Comparison of ENCODE assay signal across 9 cellular contexts in genomic region chr12:47270782-47271664, GRCh38.
DNase-seq lines count a peak whose midpoint lies in the region; ATAC-seq and TF ChIP-seq lines count a peak whose summit lies in the region.
"Had no signal": no experiment of that assay in that cellular context is flagged by ENCODE, and none has a peak within 500 bp of the region (broad histone marks: within the 10 kb centered on the region; RNA-seq: fewer than 3 reads in every experiment).

No MANE protein-coding gene starts in this region.

- intact Hi-C loops in heart right ventricle (cut with DNase I), result no loop called here

- peak overlapping the region; percentile 12 for H3K27ac Mint-ChIP-seq in nephron progenitor cell
- peak overlapping the region in 1 of 6 donors; percentile 54 for H3K27ac Mint-ChIP-seq in immature natural killer cell

- in situ Hi-C loops in astrocyte of the spinal cord (cut with HindIII; ENCODE audit: low sequenced_read_pairs), result no loop called here

- ATAC-seq in heart right ventricle (no peak), GM18505 (IDR thresholded peaks at IDR 0.05; ENCODE audit: unreplicated experiment) (no peak), GM18502 (IDR thresholded peaks at IDR 0.05; ENCODE audit: poor library complexity, unreplicated experiment) (no peak)

- H3K27me3 ChIP-seq in heart right ventricle, result peaks cover 0 to 16% (median 0%) of the 10 kb centered on the region in 7 donors
- H3K27me3 ChIP-seq: neutrophil had no signal

- H3K27ac ChIP-seq in heart right ventricle, result no peak overlapping the region
- H3K27ac ChIP-seq: neutrophil had no signal

- H3K4me3 ChIP-seq in astrocyte of the spinal cord (ENCODE audit: low read depth, low read length), result no peak overlapping the region
- H3K4me3 ChIP-seq in heart right ventricle, result no peak overlapping the region

- no peak overlapping the region for H3K4me3 Mint-ChIP-seq in nephron progenitor cell
- no peak overlapping the region for H3K4me3 Mint-ChIP-seq in immature natural killer cell

- H3K9me3 Mint-ChIP-seq in nephron progenitor cell (peaks cover 12% of the 10 kb centered on the region), immature natural killer cell (no peaks in the 10 kb centered on the region)

- H3K9me3 ChIP-seq in heart right ventricle, result no peaks in the 10 kb centered on the region
- H3K9me3 ChIP-seq: neutrophil had no signal

- 86% methylated on average over 4 of the region's 4 CpGs for WGBS in heart right ventricle, 2 donors

- H3K27me3 Mint-ChIP-seq in nephron progenitor cell (ENCODE audit: low read depth, poor library complexity) (peaks cover 7% of the 10 kb centered on the region), immature natural killer cell (ENCODE audit: low read depth in 3 of 3) (no peaks in the 10 kb centered on the region)

- TF ChIP-seq CTCF in astrocyte of the spinal cord (IDR thresholded peaks at IDR 0.05; ENCODE audit: low read depth, low read length), result no peak
- TF ChIP-seq CTCF in nephron progenitor cell (IDR thresholded peaks at IDR 0.05), result no peak
- TF ChIP-seq CTCF in heart right ventricle (IDR thresholded peaks at IDR 0.05), result no peak

- H3K4me1 Mint-ChIP-seq in nephron progenitor cell (peaks cover 5% of the 10 kb centered on the region), immature natural killer cell (peaks cover 33 to 49% of the 10 kb centered on the region in 2 donors)

- peaks cover 0 to 11% (median 0%) of the 10 kb centered on the region in 9 donors for H3K4me1 ChIP-seq in heart right ventricle

- no peaks in the 10 kb centered on the region for H3K36me3 ChIP-seq in heart right ventricle
- H3K36me3 ChIP-seq: neutrophil had no signal

- H3K36me3 Mint-ChIP-seq in nephron progenitor cell (ENCODE audit: low read depth) (no peaks in the 10 kb centered on the region), immature natural killer cell (peaks cover 0 to 8% (median 0%) of the 10 kb centered on the region in 3 donors)

- TF ChIP-seq POLR2A in GM18505 (IDR thresholded peaks at IDR 0.05; ENCODE audit: borderline replicate concordance, extremely low read depth, insufficient read depth, insufficient read length), result no peak

- peak; percentile 95 for DNase-seq in ELR (ENCODE audit: low read depth)
- peak; percentile 90 for DNase-seq in NCI-H460 (ENCODE audit: extremely low read depth, low read depth)
- peak; percentile 91 for DNase-seq in astrocyte of the spinal cord (ENCODE audit: low read depth, low spot score)
- DNase-seq in nephron progenitor cell, result no peak
- no peak for DNase-seq in heart right ventricle
- no peak for DNase-seq in immature natural killer cell

Comparison
In these comparisons a context has a peak if more than half of its experiments do, and no peak if none do; other contexts are left out.
1. DNase-seq: peak in ELR (single experiment), NCI-H460 (single experiment) and astrocyte of the spinal cord (single experiment); none in nephron progenitor cell (single experiment), heart right ventricle (0 of 2) and immature natural killer cell (0 of 3).